Comparison of ENCODE assay signal across 8 cellular contexts in genomic region chr9:128007566-128008138, GRCh38. TPM values are rescaled to one million over a fixed set of nuclear protein-coding genes. Genes with fewer than 3 reads are reported as not detected.
DNase-seq lines count a peak whose midpoint lies in the region; ATAC-seq and TF ChIP-seq lines count a peak whose summit lies in the region.

No MANE protein-coding gene starts in this region.

- H3K9me3 ChIP-seq in SK-N-SH (no peaks in the 10 kb centered on the region), hepatocyte (ENCODE audit: low read depth) (no peaks in the 10 kb centered on the region)

- no peaks in the 10 kb centered on the region for H3K27me3 ChIP-seq in SK-N-SH (ENCODE audit: insufficient read depth)
- H3K27me3 ChIP-seq in hepatocyte = no peaks in the 10 kb centered on the region

- H3K79me2 ChIP-seq in SK-N-SH (ENCODE audit: insufficient read depth) (no peaks in the 10 kb centered on the region), hepatocyte (no peaks in the 10 kb centered on the region)

- peaks cover 3% of the 10 kb centered on the region for H3K36me3 Mint-ChIP-seq in activated naive CD4-positive, alpha-beta T cell treated with anti-CD3 and anti-CD28 coated beads for 36 hours (ENCODE audit: low read depth)

- H3K9me3 Mint-ChIP-seq in activated naive CD4-positive, alpha-beta T cell treated with anti-CD3 and anti-CD28 coated beads for 36 hours = peaks cover 3% of the 10 kb centered on the region

- peaks cover 52% of the 10 kb centered on the region for H3K4me1 Mint-ChIP-seq in activated naive CD4-positive, alpha-beta T cell treated with anti-CD3 and anti-CD28 coated beads for 36 hours (ENCODE audit: low read depth)

- peak overlapping the region; percentile 85 for H3K4me3 Mint-ChIP-seq in activated naive CD4-positive, alpha-beta T cell treated with anti-CD3 and anti-CD28 coated beads for 36 hours

- TF ChIP-seq CTCF in SK-N-SH (IDR thresholded peaks at IDR 0.05) (no peak), hepatocyte (IDR thresholded peaks at IDR 0.05; ENCODE audit: poor library complexity) (no peak)

- peak; percentile 67 for ATAC-seq in GM18498 (IDR thresholded peaks at IDR 0.05; ENCODE audit: unreplicated experiment)
- peak; percentile 74 for ATAC-seq in HG03342 (IDR thresholded peaks at IDR 0.05; ENCODE audit: unreplicated experiment)
- ATAC-seq in GM18519 (IDR thresholded peaks at IDR 0.05; ENCODE audit: low FRiP score, unreplicated experiment) = no peak

- H3K36me3 ChIP-seq in SK-N-SH (replicated peaks in 1 of 2; ENCODE audit: control insufficient read depth in 1 of 2, insufficient read depth in 2 of 2, low read length in 1 of 2) (no peaks in the 10 kb centered on the region), hepatocyte (replicated peaks; ENCODE audit: insufficient read depth, low read depth) (no peaks in the 10 kb centered on the region)

- peaks cover 9 to 23% of the 10 kb centered on the region in 2 experiments; a peak in 3 of 4 replicates for H3K4me1 ChIP-seq in SK-N-SH (ENCODE audit: control insufficient read depth in 1 of 2, insufficient read depth in 2 of 2, low read depth in 1 of 2, low read length in 1 of 2)
- H3K4me1 ChIP-seq in hepatocyte (ENCODE audit: insufficient read depth) = no peaks in the 10 kb centered on the region

- H3F3A ChIP-seq in SK-N-SH (replicated peaks; ENCODE audit: insufficient read depth) = peaks cover 10% of the 10 kb centered on the region

- no peak for TF ChIP-seq EP300 in SK-N-SH (IDR thresholded peaks at IDR 0.05; ENCODE audit: borderline replicate concordance in 1 of 2, low read depth in 1 of 2, low read length in 1 of 2)

- 72% methylated on average over 9 of the region's 10 CpGs for WGBS in SK-N-SH (ENCODE audit: low lambda C conversion rate)
- WGBS in hepatocyte (ENCODE audit: low lambda C conversion rate, missing lambda C conversion rate) = 61% methylated on average over 10 of the region's 10 CpGs

- DNase-seq in SK-N-SH (peak; percentile 30), hepatocyte (ENCODE audit: low spot score) (peak; percentile 48), GM03348 (ENCODE audit: low spot score) (no peak)
- peak; percentile 97 for DNase-seq in activated naive CD4-positive, alpha-beta T cell treated with anti-CD3 and anti-CD28 coated beads for 36 hours
- DNase-seq in stimulated activated CD4-positive, alpha-beta T cell treated with anti-CD3 and anti-CD28 coated beads, Interleukin-1b, Interleukin-23, amount 100 ng/mL, for 4 hours (ENCODE audit: low read depth in 2 of 2) = peak; percentile 83 to 84

- no peak overlapping the region for H2AFZ ChIP-seq in SK-N-SH (ENCODE audit: low read depth)
- no peak overlapping the region for H2AFZ ChIP-seq in hepatocyte

- H3K4me2 ChIP-seq in SK-N-SH (peak overlapping the region; percentile 34; the same call in 1 of the 2 replicates), hepatocyte (no peak overlapping the region)

- CTCF ChIA-PET in SK-N-SH (lab: Yijun Ruan, JAX) = interaction anchor here (0.8 to 1.8 kb wide), 2 partner anchors 28 to 64 kb away, joined by 3 to 11 read pairs; no protein-coding TSS in a partner anchor
- CTCF ChIA-PET in activated naive CD4-positive, alpha-beta T cell treated with anti-CD3 and anti-CD28 coated beads for 36 hours (lab: Charles Lee) = interaction anchor here (0.6 to 2.3 kb wide), 9 partner anchors 11 to 135 kb away, joined by 3 to 8 read pairs (median 4); partner anchors contain the start of gene EEIG1

- no peak overlapping the region for H3K9ac ChIP-seq in SK-N-SH

- intact Hi-C loops in activated naive CD4-positive, alpha-beta T cell treated with anti-CD3 and anti-CD28 coated beads for 36 hours (cut with micrococcal nuclease) = loop anchor here (1.0 to 2.0 kb wide), 3 partner anchors 19 to 37 kb away; no protein-coding TSS in a partner anchor

- H3K4me3 ChIP-seq in SK-N-SH (ENCODE audit: low read depth in 2 of 2, low read length in 1 of 2) = no peak overlapping the region
- H3K4me3 ChIP-seq in hepatocyte = no peak overlapping the region

- POLR2A ChIA-PET in SK-N-SH (lab: Yijun Ruan, JAX) = no interaction called here

- TF ChIP-seq RAD21 in SK-N-SH (IDR thresholded peaks at IDR 0.05; ENCODE audit: low read length) = no peak

- H3K27ac Mint-ChIP-seq in activated naive CD4-positive, alpha-beta T cell treated with anti-CD3 and anti-CD28 coated beads for 36 hours = peak overlapping the region; percentile 94

- H3K27ac ChIP-seq in SK-N-SH (ENCODE audit: low read depth in 2 of 2, low read length in 1 of 2) = peak overlapping the region; percentile 27 to 41; a peak in 3 of 4 replicates
- peak overlapping the region; percentile 1 for H3K27ac ChIP-seq in hepatocyte

- no peaks in the 10 kb centered on the region for H3K27me3 Mint-ChIP-seq in activated naive CD4-positive, alpha-beta T cell treated with anti-CD3 and anti-CD28 coated beads for 36 hours (ENCODE audit: low read depth)

- H3K9me2 ChIP-seq in SK-N-SH = no peaks in the 10 kb centered on the region
- H3K9me2 ChIP-seq in hepatocyte (replicated peaks; ENCODE audit: insufficient read depth) = no peaks in the 10 kb centered on the region

- no peaks in the 10 kb centered on the region for H4K20me1 ChIP-seq in SK-N-SH (ENCODE audit: insufficient read depth)
- H4K20me1 ChIP-seq in hepatocyte (ENCODE audit: insufficient read depth, poor library complexity, severe bottlenecking) = no peaks in the 10 kb centered on the region

TF ChIP-seq in SK-N-SH, 30 proteins besides CTCF, POLR2A, EP300 and RAD21 (continues in another document):
- TF ChIP-seq TAF1 (IDR thresholded peaks at IDR 0.05; ENCODE audit: borderline replicate concordance, low read depth, low read length) (no peak), USF1 (IDR thresholded peaks at IDR 0.05; ENCODE audit: borderline replicate concordance, low read depth) (no peak), NRF1 (IDR thresholded peaks at IDR 0.05; ENCODE audit: low read depth, low read length) (no peak), SIN3A (IDR thresholded peaks at IDR 0.05; ENCODE audit: borderline replicate concordance, low read depth, low read length) (no peak), NFIC (IDR thresholded peaks at IDR 0.05; ENCODE audit: borderline replicate concordance) (peak; percentile 95), TEAD4 (IDR thresholded peaks at IDR 0.05; ENCODE audit: borderline replicate concordance, insufficient read depth) (no peak), YY1 (IDR thresholded peaks at IDR 0.05; ENCODE audit: low read depth) (no peak), RFX5 (IDR thresholded peaks at IDR 0.05; ENCODE audit: low read length) (no peak), REST (IDR thresholded peaks at IDR 0.05; ENCODE audit: low read depth, low read length) (no peak), USF2 (IDR thresholded peaks at IDR 0.05; ENCODE audit: borderline replicate concordance, low read depth, low read length) (no peak), RCOR1 (IDR thresholded peaks at IDR 0.05; ENCODE audit: low read length) (no peak), MXI1 (IDR thresholded peaks at IDR 0.05; ENCODE audit: low read depth, low read length) (no peak)

RNA-seq across cellular contexts. Expression of gene EEIG1, which starts 26.9 kb away (rescaled TPM):
- polyA plus RNA-seq in SK-N-SH (2012; rRNA removed) (17.9 and 26.2 TPM in 2 replicates), hepatocyte (43.6 and 44.1 TPM in 2 replicates)
- polyA plus RNA-seq in SK-N-SH (2012; cell fraction: cytosol; rRNA removed) = 15.9 and 18.6 TPM in 2 replicates
- 32.9 and 55.0 TPM in 2 replicates for polyA plus RNA-seq in SK-N-SH (2012; cell fraction: nucleus; rRNA removed)
- 10 to 100 TPM; 61.0 to 70.8 TPM for total RNA-seq in activated naive CD4-positive, alpha-beta T cell treated with anti-CD3 and anti-CD28 coated beads for 36 hours
- total RNA-seq in hepatocyte = 38.1 and 47.9 TPM in 2 replicates

RNA-seq across cellular contexts. Expression of gene NAIF1, which starts 59.5 kb away (rescaled TPM):
- polyA plus RNA-seq in SK-N-SH (2012; rRNA removed) = 14.6 and 14.8 TPM in 2 replicates
- 10.0 and 12.9 TPM in 2 replicates for polyA plus RNA-seq in SK-N-SH (2012; cell fraction: cytosol; rRNA removed)
- 7.9 and 8.3 TPM in 2 replicates for polyA plus RNA-seq in SK-N-SH (2012; cell fraction: nucleus; rRNA removed)
- 10 to 100 TPM; 12.3 to 12.8 TPM for total RNA-seq in activated naive CD4-positive, alpha-beta T cell treated with anti-CD3 and anti-CD28 coated beads for 36 hours
- 9.6 and 10.3 TPM in 2 replicates for total RNA-seq in hepatocyte
- polyA plus RNA-seq in hepatocyte = 7.0 and 8.0 TPM in 2 replicates
